ENCODE assay signal across 22 cellular contexts in the genomic region with DNA sequence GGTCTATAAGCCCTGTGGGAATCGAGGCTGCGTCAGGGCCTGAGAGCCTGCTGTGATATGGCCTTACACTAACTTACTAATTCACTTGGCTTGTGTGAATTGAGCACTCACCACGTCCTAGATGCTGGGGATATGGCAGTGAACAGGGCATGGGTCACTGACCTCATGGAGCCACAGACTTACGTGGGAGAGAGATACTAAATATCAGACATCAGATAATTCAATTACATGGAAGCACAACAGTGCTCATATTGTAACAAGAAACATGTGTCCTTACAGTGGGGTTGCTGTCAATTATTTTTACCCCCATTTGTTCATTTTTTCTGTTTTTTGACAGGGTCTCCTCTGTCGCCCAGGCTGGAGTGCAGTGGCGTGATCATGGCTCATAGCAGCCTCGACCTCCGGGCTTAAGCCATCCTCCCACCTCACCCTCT. TPM values are rescaled to one million over a fixed set of nuclear protein-coding genes. Genes with fewer than 3 reads are reported as not detected.
DNase-seq lines count a peak whose midpoint lies in the region; ATAC-seq, FAIRE-seq and TF ChIP-seq lines count a peak whose summit lies in the region.
"Had no signal": no experiment of that assay in that cellular context is flagged by ENCODE, and none has a peak within 500 bp of the region (broad histone marks: within the 10 kb centered on the region; RNA-seq: fewer than 3 reads in every experiment).

No MANE protein-coding gene starts in this region.

- H4K20me1 ChIP-seq in BLaER1: peaks cover 7% of the 10 kb centered on the region; the same call in 1 of the 2 replicates

- H3K4me1 ChIP-seq in BLaER1 (peaks cover 56% of the 10 kb centered on the region), kidney (ENCODE audit: control insufficient read depth in 1 of 2, insufficient read depth in 1 of 2, low read depth in 1 of 2, low read length in 2 of 2) (peaks cover 3 to 4% of the 10 kb centered on the region in 2 donors)

- H3K4me3 Mint-ChIP-seq in CD4-positive, alpha-beta T cell: no peak overlapping the region
- no peak overlapping the region for H3K4me3 Mint-ChIP-seq in activated T-helper 17 cell treated with anti-CD3 and anti-CD28 coated beads, Interleukin-2, amount 50 U/mL, for 72 hours
- H3K4me3 Mint-ChIP-seq in nephron: no peak overlapping the region
- H3K4me3 Mint-ChIP-seq: activated naive CD4-positive, alpha-beta T cell treated with anti-CD3 and anti-CD28 coated beads, Interleukin-2, amount 50 U/mL, for 24 hours; CD8-positive, alpha-beta T cell had no signal

- FAIRE-seq in kidney (lab: Jason Lieb, UNC): no peak
- FAIRE-seq: urothelium cell line had no signal

- peaks cover 46% of the 10 kb centered on the region for H3K36me3 ChIP-seq in BLaER1
- peaks cover 12 to 22% of the 10 kb centered on the region in 2 donors for H3K36me3 ChIP-seq in kidney (ENCODE audit: control insufficient read depth in 1 of 2, insufficient read depth in 2 of 2, low read length in 2 of 2)

- TF ChIP-seq CTCF in CD4-positive, alpha-beta T cell (IDR thresholded peaks at IDR 0.05): no peak
- TF ChIP-seq CTCF in nephron (IDR thresholded peaks at IDR 0.05; ENCODE audit: unreplicated experiment in 3 of 3): no peak
- TF ChIP-seq CTCF in kidney (IDR thresholded peaks at IDR 0.05; ENCODE audit: borderline replicate concordance, extremely low read depth, insufficient read depth): no peak

- no peaks in the 10 kb centered on the region for H3K27me3 ChIP-seq in BLaER1
- no peaks in the 10 kb centered on the region for H3K27me3 ChIP-seq in CD4-positive, alpha-beta T cell (ENCODE audit: control insufficient read depth, insufficient read depth, low read length)
- H3K27me3 ChIP-seq: ascending aorta, suprapubic skin had no signal

- H3K27ac ChIP-seq in BLaER1 (0 out of 2 replicates have a peak overlapping the region, but pooled peaks have one; percentile 0), kidney (ENCODE audit: low read depth in 2 of 2, low read length in 2 of 2) (no peak overlapping the region)
- H3K27ac ChIP-seq in CD4-positive, alpha-beta T cell (ENCODE audit: low read depth, low read length): no peak overlapping the region
- H3K27ac ChIP-seq: suprapubic skin had no signal

- H3K27me3 Mint-ChIP-seq in CD4-positive, alpha-beta T cell: no peaks in the 10 kb centered on the region
- H3K27me3 Mint-ChIP-seq in activated T-helper 17 cell treated with anti-CD3 and anti-CD28 coated beads, Interleukin-2, amount 50 U/mL, for 72 hours: no peaks in the 10 kb centered on the region
- H3K27me3 Mint-ChIP-seq in nephron (ENCODE audit: low read depth): no peaks in the 10 kb centered on the region
- H3K27me3 Mint-ChIP-seq: activated naive CD4-positive, alpha-beta T cell treated with anti-CD3 and anti-CD28 coated beads, Interleukin-2, amount 50 U/mL, for 24 hours had no signal

- no peaks in the 10 kb centered on the region for H3K9me3 Mint-ChIP-seq in CD4-positive, alpha-beta T cell
- H3K9me3 Mint-ChIP-seq in activated T-helper 17 cell treated with anti-CD3 and anti-CD28 coated beads, Interleukin-2, amount 50 U/mL, for 72 hours: no peaks in the 10 kb centered on the region
- no peaks in the 10 kb centered on the region for H3K9me3 Mint-ChIP-seq in nephron
- H3K9me3 Mint-ChIP-seq: activated naive CD4-positive, alpha-beta T cell treated with anti-CD3 and anti-CD28 coated beads, Interleukin-2, amount 50 U/mL, for 24 hours; CD8-positive, alpha-beta T cell had no signal

- DNase-seq in CD4-positive, alpha-beta T cell: no peak
- DNase-seq in kidney: no peak
- DNase-seq in germinal center (ENCODE audit: low spot score): no peak
- DNase-seq: activated CD4-positive, alpha-beta T cell treated with anti-CD3 and anti-CD28 coated beads, Interleukin-2, amount 50 U/mL, for 1 hour; CD8-positive, alpha-beta T cell; DMS 273 treated with DMSO at 0.1 percent for 48 hours; islet precursor cell; midbrain; NCI-H510A; RPMI8226; stimulated activated CD4-positive, alpha-beta T cell treated with anti-CD3 and anti-CD28 coated beads, Interleukin-12 subunit alpha, Interleukin-12 subunit beta, amount 100 ng/mL, for 4 hours; stimulated activated CD4-positive, alpha-beta T cell treated with anti-CD3 and anti-CD28 coated beads, Interleukin-4, amount 100 ng/mL, for 4 hours; stimulated activated naive CD4-positive, alpha-beta T cell; T1000 had no signal

- ATAC-seq in CD4-positive, alpha-beta T cell (ENCODE audit: poor library complexity): no peak
- ATAC-seq in activated T-helper 17 cell treated with anti-CD3 and anti-CD28 coated beads, Interleukin-2, amount 50 U/mL, for 72 hours (replicated peaks): no peak
- ATAC-seq in GM19397 (IDR thresholded peaks at IDR 0.05; ENCODE audit: unreplicated experiment): no peak

- POLR2A ChIA-PET in CD4-positive, alpha-beta T cell (lab: Charles Lee): interaction anchor here (0.7 to 2.1 kb wide), 6 partner anchors 10 to 133 kb away, joined by 3 to 17 read pairs (median 10); a partner anchor contains a TSS

- H3K9ac ChIP-seq in BLaER1 (no peak overlapping the region), kidney (ENCODE audit: low read length in 2 of 2) (no peak overlapping the region)

- intact Hi-C loops in CD4-positive, alpha-beta T cell (cut with DNase I, micrococcal nuclease): loop anchor here in 1 of 2 experiments (2.0 kb wide), 2 partner anchors 75 to 303 kb away; no protein-coding TSS in a partner anchor
- intact Hi-C loops in kidney (cut with DNase I): no loop called here

- H3K4me2 ChIP-seq in BLaER1: no peak overlapping the region

- CTCF ChIA-PET in CD4-positive, alpha-beta T cell (lab: Charles Lee): interaction anchor here (0.8 to 3.2 kb wide), 13 partner anchors 10 to 131 kb away, joined by 3 to 42 read pairs (median 5); a partner anchor contains a TSS

- H3K27ac Mint-ChIP-seq in CD4-positive, alpha-beta T cell: peak overlapping the region; percentile 80
- peak overlapping the region; percentile 65 for H3K27ac Mint-ChIP-seq in activated T-helper 17 cell treated with anti-CD3 and anti-CD28 coated beads, Interleukin-2, amount 50 U/mL, for 72 hours
- peak overlapping the region; percentile 15 to 32 (median 21) for H3K27ac Mint-ChIP-seq in nephron
- H3K27ac Mint-ChIP-seq: activated naive CD4-positive, alpha-beta T cell treated with anti-CD3 and anti-CD28 coated beads, Interleukin-2, amount 50 U/mL, for 24 hours had no signal

- H3K4me1 Mint-ChIP-seq in CD4-positive, alpha-beta T cell (ENCODE audit: low read depth): peaks cover 7% of the 10 kb centered on the region
- peaks cover 4% of the 10 kb centered on the region for H3K4me1 Mint-ChIP-seq in activated T-helper 17 cell treated with anti-CD3 and anti-CD28 coated beads, Interleukin-2, amount 50 U/mL, for 72 hours
- peaks cover 46% of the 10 kb centered on the region for H3K4me1 Mint-ChIP-seq in nephron

- H3K36me3 Mint-ChIP-seq in CD4-positive, alpha-beta T cell (ENCODE audit: low read depth): peaks cover 69% of the 10 kb centered on the region
- peaks cover 97% of the 10 kb centered on the region for H3K36me3 Mint-ChIP-seq in activated T-helper 17 cell treated with anti-CD3 and anti-CD28 coated beads, Interleukin-2, amount 50 U/mL, for 72 hours (ENCODE audit: low read depth)
- H3K36me3 Mint-ChIP-seq in nephron (ENCODE audit: low read depth): peaks cover 17% of the 10 kb centered on the region

- H3K9me3 ChIP-seq in BLaER1 (peaks cover 20% of the 10 kb centered on the region), kidney (ENCODE audit: control insufficient read depth in 1 of 2, low read length in 2 of 2) (no peaks in the 10 kb centered on the region)
- no peaks in the 10 kb centered on the region for H3K9me3 ChIP-seq in CD4-positive, alpha-beta T cell (ENCODE audit: control insufficient read depth, low read length)
- H3K9me3 ChIP-seq: ascending aorta, suprapubic skin had no signal

- H3K4me3 ChIP-seq in BLaER1 (no peak overlapping the region), kidney (ENCODE audit: low read length in 2 of 2) (no peak overlapping the region)
- H3K4me3 ChIP-seq: ascending aorta, suprapubic skin had no signal

RNA-seq across cellular contexts. Expression of a gene that starts 11.5 kb away (rescaled TPM):
- 1 to 10 TPM; 2.2 to 2.3 TPM for total RNA-seq in CD4-positive, alpha-beta T cell
- total RNA-seq in activated T-helper 17 cell treated with anti-CD3 and anti-CD28 coated beads, Interleukin-2, amount 50 U/mL, for 72 hours: 1 to 10 TPM; 2.4 to 4.9 TPM
- 1.2 TPM for total RNA-seq in kidney
- polyA plus RNA-seq in kidney (ENCODE audit: insufficient read depth, low read depth, low replicate concordance): 2.6 TPM

Comparison
In these comparisons a context has a peak if more than half of its experiments do, and no peak if none do; other contexts are left out.
1. H3K27ac Mint-ChIP-seq: peak in every context shown above with its lines; median percentile 80 in CD4-positive, alpha-beta T cell; 65 in activated T-helper 17 cell treated with anti-CD3 and anti-CD28 coated beads, Interleukin-2, amount 50 U/mL, for 72 hours; 21 in nephron.